Comparison of ENCODE assay signal across 8 cellular contexts in the genomic region with DNA sequence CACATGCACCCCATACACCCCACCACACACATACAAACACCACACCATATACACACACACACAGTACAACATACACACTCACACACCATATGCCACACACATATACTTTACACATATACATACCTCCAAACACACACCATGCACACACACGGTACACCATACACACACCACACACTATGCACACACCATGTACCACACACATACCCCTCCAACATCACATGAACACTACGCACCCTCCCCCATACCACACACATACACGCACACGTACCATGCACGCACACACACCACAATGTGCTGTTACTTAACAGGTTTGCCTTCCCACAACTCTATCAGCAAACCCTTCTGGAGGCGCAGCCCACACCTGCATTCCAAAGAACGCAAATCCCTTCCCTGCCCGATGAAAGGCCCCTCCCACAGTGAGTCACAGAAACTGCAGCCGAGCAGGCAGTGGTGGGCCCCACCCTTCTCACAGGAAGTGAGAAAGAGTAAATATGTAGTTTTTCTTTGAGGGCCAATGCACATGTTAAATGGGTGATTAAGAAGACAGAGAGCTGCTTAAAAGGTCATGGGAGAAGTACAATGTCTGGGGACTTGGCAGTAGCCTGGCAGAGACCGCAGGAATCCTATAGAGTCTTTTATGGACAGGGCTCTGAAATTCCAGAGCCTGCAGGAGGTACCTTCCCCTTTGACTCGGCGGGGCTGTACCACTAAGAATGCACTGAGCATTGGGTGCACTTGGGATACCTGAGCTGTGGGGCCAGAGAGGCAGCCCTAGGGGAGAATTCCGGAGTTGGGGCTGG. TPM values are rescaled to one million over a fixed set of nuclear protein-coding genes. Genes with fewer than 3 reads are reported as not detected.
DNase-seq lines count a peak whose midpoint lies in the region; ATAC-seq, FAIRE-seq and TF ChIP-seq lines count a peak whose summit lies in the region.

No MANE protein-coding gene starts in this region.

- TF ChIP-seq CTCF in RWPE2 (IDR thresholded peaks at IDR 0.05; ENCODE audit: poor library complexity, severe bottlenecking) (no peak), left ventricle myocardium inferior (IDR thresholded peaks at IDR 0.05; ENCODE audit: borderline replicate concordance) (no peak)

- H4K20me1 ChIP-seq in BLaER1: no peaks in the 10 kb centered on the region

- 10 to 32% (median 14%) methylated on average over 13 of the region's 13 CpGs for WGBS in small intestine, 3 donors

- H3K27me3 ChIP-seq in BLaER1 (no peaks in the 10 kb centered on the region), RWPE2 (ENCODE audit: insufficient read depth, poor library complexity, severe bottlenecking) (no peaks in the 10 kb centered on the region), left ventricle myocardium inferior (ENCODE audit: low read depth) (no peaks in the 10 kb centered on the region), small intestine (ENCODE audit: control insufficient read depth in 2 of 2, insufficient read depth in 2 of 2, low read length in 2 of 2) (no peaks in the 10 kb centered on the region)

- peak overlapping the region; percentile 49 for H3K4me2 ChIP-seq in BLaER1

- H3K36me3 ChIP-seq in BLaER1 (no peaks in the 10 kb centered on the region), RWPE2 (ENCODE audit: low read depth) (no peaks in the 10 kb centered on the region), left ventricle myocardium inferior (no peaks in the 10 kb centered on the region), small intestine (ENCODE audit: control insufficient read depth in 2 of 2, insufficient read depth in 2 of 2, low read length in 2 of 2) (no peaks in the 10 kb centered on the region)

- DNase-seq in RWPE2 (ENCODE audit: low spot score) (peak; percentile 99), activated gamma-delta T cell treated with Interleukin-2 at 50 U/mL for 16 hours (peak; percentile 87), left ventricle myocardium inferior (peak; percentile 21), small intestine (peak; percentile 99), UCSD-AML1 (lab: John Stamatoyannopoulos, UW; ENCODE audit: unreplicated experiment) (no peak)

- no peaks in the 10 kb centered on the region for H3K9me3 ChIP-seq in BLaER1
- H3K9me3 ChIP-seq in RWPE2 (ENCODE audit: severe bottlenecking): no peaks in the 10 kb centered on the region
- H3K9me3 ChIP-seq in left ventricle myocardium inferior (replicated peaks): no peaks in the 10 kb centered on the region
- no peaks in the 10 kb centered on the region for H3K9me3 ChIP-seq in small intestine (ENCODE audit: control insufficient read depth, low read depth)

- FAIRE-seq in small intestine (lab: Jason Lieb, UNC): no peak

- H3K27ac ChIP-seq in BLaER1: no peak overlapping the region; the same call in 1 of the 2 replicates
- H3K27ac ChIP-seq in RWPE2 (ENCODE audit: poor library complexity, severe bottlenecking): peak overlapping the region; percentile 98
- no peak overlapping the region for H3K27ac ChIP-seq in left ventricle myocardium inferior (replicated peaks)
- peak overlapping the region; percentile 87 to 95 for H3K27ac ChIP-seq in small intestine (ENCODE audit: low read depth in 1 of 2, low read length in 1 of 2)

- ATAC-seq in GM19324 (IDR thresholded peaks at IDR 0.05; ENCODE audit: low FRiP score, unreplicated experiment): peak; percentile 79
- peak; percentile 87 for ATAC-seq in HG03378 (IDR thresholded peaks at IDR 0.05; ENCODE audit: unreplicated experiment)
- ATAC-seq in RWPE2 (ENCODE audit: low read depth): peak; percentile 83

- H3K9ac ChIP-seq in BLaER1: no peak overlapping the region

- H3K4me1 ChIP-seq in BLaER1: peaks cover 49% of the 10 kb centered on the region
- peaks cover 57% of the 10 kb centered on the region for H3K4me1 ChIP-seq in RWPE2 (ENCODE audit: insufficient read depth, poor library complexity, severe bottlenecking)
- peaks cover 29% of the 10 kb centered on the region for H3K4me1 ChIP-seq in left ventricle myocardium inferior
- H3K4me1 ChIP-seq in small intestine (ENCODE audit: control insufficient read depth in 2 of 2, insufficient read depth in 1 of 2, low read depth in 1 of 2, low read length in 1 of 2): peaks cover 12 to 17% of the 10 kb centered on the region in 2 donors

- no peak overlapping the region for H3K4me3 ChIP-seq in BLaER1
- no peak overlapping the region for H3K4me3 ChIP-seq in RWPE2 (ENCODE audit: severe bottlenecking)
- H3K4me3 ChIP-seq in left ventricle myocardium inferior: no peak overlapping the region
- H3K4me3 ChIP-seq in small intestine (ENCODE audit: low read depth in 1 of 2, low read length in 2 of 2): peak overlapping the region in 1 of 2 donors; percentile 16

- intact Hi-C loops in left ventricle myocardium inferior (cut with micrococcal nuclease): no loop called here

RNA-seq across cellular contexts. Expression of gene EZR, which starts 34.1 kb away (rescaled TPM):
- 242 TPM for total RNA-seq in left ventricle myocardium inferior
- polyA plus RNA-seq in small intestine: 100 to 1,000 TPM; 172 to 755 (median 598) TPM

Comparison
In these comparisons a context has a peak if more than half of its experiments do, and no peak if none do; other contexts are left out.
1. H3K27ac ChIP-seq: peak in RWPE2 (single experiment) and small intestine (2 of 2); none in BLaER1 (single experiment) and left ventricle myocardium inferior (single experiment).
2. Peak in every context shown above with its lines, with median percentiles within 50 percentile points of each other: ATAC-seq.